11 cellular contexts compared by ENCODE assay signal in genomic region chr6:41801380-41801779, GRCh38. TPM values are rescaled to one million over a fixed set of nuclear protein-coding genes. Genes with fewer than 3 reads are reported as not detected.
DNase-seq lines count a peak whose midpoint lies in the region; ATAC-seq, FAIRE-seq and TF ChIP-seq lines count a peak whose summit lies in the region.
"Had no signal": no experiment of that assay in that cellular context is flagged by ENCODE, and none has a peak within 500 bp of the region (broad histone marks: within the 10 kb centered on the region; RNA-seq: fewer than 3 reads in every experiment).

No MANE protein-coding gene starts in this region.

- peak; percentile 64 to 69 for TF ChIP-seq RAD21 in A549 (conservative IDR thresholded peaks at IDR 0.05 in 1 of 2, IDR thresholded peaks at IDR 0.05 in 1 of 2)

- no peaks in the 10 kb centered on the region for H3K9me3 Mint-ChIP-seq in T-cell
- H3K9me3 Mint-ChIP-seq: activated naive CD4-positive, alpha-beta T cell treated with anti-CD3 and anti-CD28 coated beads, Interleukin-2, amount 50 U/mL, for 24 hours; T-helper 1 cell treated with Interleukin-12 subunit alpha and Interleukin-12 subunit beta and Interleukin-4 antibody, amounts not matched to agents 30 μg/mL and 1 μg/mL, for 36 hours had no signal

- H3K27ac Mint-ChIP-seq in T-cell, result no peak overlapping the region
- H3K27ac Mint-ChIP-seq: activated naive CD4-positive, alpha-beta T cell treated with anti-CD3 and anti-CD28 coated beads, Interleukin-2, amount 50 U/mL, for 24 hours; T-helper 1 cell treated with Interleukin-12 subunit alpha and Interleukin-12 subunit beta and Interleukin-4 antibody, amounts not matched to agents 30 μg/mL and 1 μg/mL, for 36 hours had no signal

- no peaks in the 10 kb centered on the region for H3K27me3 Mint-ChIP-seq in T-cell
- H3K27me3 Mint-ChIP-seq: activated naive CD4-positive, alpha-beta T cell treated with anti-CD3 and anti-CD28 coated beads, Interleukin-2, amount 50 U/mL, for 24 hours had no signal

- ATAC-seq in A549 (peak; percentile 73 to 77; a peak in 4 of 6 replicates), Panc1 (peak; percentile 73; the same call in 1 of the 2 replicates), HG03196 (IDR thresholded peaks at IDR 0.05; ENCODE audit: unreplicated experiment) (no peak), T-cell (replicated peaks in 1 of 4) (no peak)
- ATAC-seq: pancreas had no signal

- POLR2A ChIA-PET in A549 (lab: Yijun Ruan, JAX) (interaction anchor here (0.8 to 1.2 kb wide), 2 partner anchors 10 to 120 kb away, joined by 3 read pairs; partner anchors contain the start of genes BYSL and MED20), Panc1 (lab: Charles Lee) (no interaction called here), T-cell (lab: Charles Lee) (interaction anchor here in 1 of 2 donors (0.5 to 0.6 kb wide), 3 partner anchors 124 to 652 kb away, joined by 3 to 5 read pairs (median 3); no protein-coding TSS in a partner anchor)

- peak; percentile 50 for TF ChIP-seq CTCF in A549 (IDR thresholded peaks at IDR 0.05)
- TF ChIP-seq CTCF in GM12864 (IDR thresholded peaks at IDR 0.05; ENCODE audit: low read depth, low read length, missing control alignments), result peak; percentile 34
- TF ChIP-seq CTCF in Panc1 (IDR thresholded peaks at IDR 0.05), result no peak; the same call in 1 of the 2 replicates

- FAIRE-seq in A549 (lab: Jason Lieb, UNC), result no peak
- FAIRE-seq: pancreas had no signal

- no peak for TF ChIP-seq EP300 in A549 (IDR thresholded peaks at IDR 0.05)

- H3K36me3 Mint-ChIP-seq in T-cell, result peaks cover 6% of the 10 kb centered on the region

- DNase-seq in A549 (ENCODE audit: low read depth in 1 of 2, low spot score in 1 of 2) (peak in 1 of 2 experiments; percentile 31), GM12864 (ENCODE audit: low read depth) (no peak), Panc1 (ENCODE audit: low read depth, low spot score) (no peak), fibroblast of peridontal ligament (ENCODE audit: extremely low read depth) (peak; percentile 50), HuH-7.5 (ENCODE audit: low spot score) (no peak), T-cell (no peak), NCI-H1105 treated with DMSO at 0.1 percent for 48 hours (lab: John Stamatoyannopoulos, UW) (no peak)
- DNase-seq: pancreas had no signal

- no TSS peak for BruUV-seq in Panc1 (replicated peaks; lab: Mats Ljungman, UMichigan)

- H3K27ac ChIP-seq in A549 (no peak overlapping the region), Panc1 (ENCODE audit: low read length) (no peak overlapping the region)
- H3K27ac ChIP-seq: pancreas had no signal

- intact Hi-C loops in Panc1 (cut with micrococcal nuclease; ENCODE audit: unreplicated experiment), result loop anchor here (5.0 kb wide), 1 partner anchor 231 kb away; no protein-coding TSS in a partner anchor

- TF ChIP-seq POLR2A in A549 (IDR thresholded peaks at IDR 0.05; ENCODE audit: low read length), result no peak

- CTCF ChIA-PET in A549 (lab: Yijun Ruan, JAX) (interaction anchor here (0.6 to 4.0 kb wide), 29 partner anchors 10 to 389 kb away, joined by 3 to 70 read pairs (median 5); partner anchors contain the start of genes BYSL, MED20 and TOMM6), Panc1 (lab: Charles Lee) (interaction anchor here (0.6 to 1.2 kb wide), 5 partner anchors 120 to 256 kb away, joined by 3 to 10 read pairs (median 5); partner anchors contain the start of genes BYSL and MED20), T-cell (lab: Charles Lee) (interaction anchor here in 1 of 2 donors (0.5 kb wide), 1 partner anchor 429 kb away, joined by 3 read pairs; no protein-coding TSS in a partner anchor)

- H3K4me3 ChIP-seq in A549 (no peak overlapping the region), GM12864 (ENCODE audit: low read depth, low read length) (no peak overlapping the region), Panc1 (ENCODE audit: low read depth in 2 of 2, low read length in 2 of 2) (no peak overlapping the region)
- H3K4me3 ChIP-seq: pancreas had no signal

- H3K9me3 ChIP-seq in A549 (no peaks in the 10 kb centered on the region), Panc1 (ENCODE audit: control insufficient read depth, insufficient read depth, low read depth, low read length) (no peaks in the 10 kb centered on the region)
- H3K9me3 ChIP-seq: pancreas had no signal

- WGBS in A549 (ENCODE audit: missing lambda C conversion rate), result 11% methylated on average over 2 of the region's 2 CpGs

- no peaks in the 10 kb centered on the region for H3K4me1 Mint-ChIP-seq in T-cell
- H3K4me1 Mint-ChIP-seq: activated naive CD4-positive, alpha-beta T cell treated with anti-CD3 and anti-CD28 coated beads, Interleukin-2, amount 50 U/mL, for 24 hours had no signal

- in situ Hi-C loops in Panc1 (cut with HindIII; ENCODE audit: low pct_unique_long_range_greater_than_20kb, low sequenced_read_pairs), result no loop called here

- no peaks in the 10 kb centered on the region for H3K27me3 ChIP-seq in Panc1 (ENCODE audit: control insufficient read depth, insufficient read depth, low read length)
- H3K27me3 ChIP-seq: pancreas had no signal

- H3K36me3 ChIP-seq in Panc1 (ENCODE audit: control insufficient read depth, insufficient read depth, low read length), result no peaks in the 10 kb centered on the region

- no peak overlapping the region for H3K4me2 ChIP-seq in A549

- 0 out of 3 replicates have a peak, but pooled peaks cover 3% of the 10 kb centered on the region for H3K4me1 ChIP-seq in A549
- H3K4me1 ChIP-seq in Panc1 (ENCODE audit: control insufficient read depth, insufficient read depth, low read length), result no peaks in the 10 kb centered on the region
- H3K4me1 ChIP-seq: pancreas had no signal

- H3K4me3 Mint-ChIP-seq in T-cell, result no peak overlapping the region
- H3K4me3 Mint-ChIP-seq: activated naive CD4-positive, alpha-beta T cell treated with anti-CD3 and anti-CD28 coated beads, Interleukin-2, amount 50 U/mL, for 24 hours; T-helper 1 cell treated with Interleukin-12 subunit alpha and Interleukin-12 subunit beta and Interleukin-4 antibody, amounts not matched to agents 30 μg/mL and 1 μg/mL, for 36 hours had no signal

TF ChIP-seq in A549, 52 proteins besides CTCF, POLR2A, EP300 and RAD21:
- TF ChIP-seq CEBPB (IDR thresholded peaks at IDR 0.05) (no peak), SMC3 (IDR thresholded peaks at IDR 0.05) (peak; percentile 66)

RNA-seq across cellular contexts. Expression of gene TOMM6, which starts 13.9 kb away (rescaled TPM):
- polyA plus RNA-seq in A549 (2011; rRNA removed) (217 and 262 TPM in 2 replicates), A549 (2017; fragmentation: RNase III; extraction: RNeasy Plus Mini Kit Qiagen cat#74134 plus additional on column Dnase treatment) (252 to 261 TPM (median 254 TPM) in 3 replicates)
- 300 and 345 TPM in 2 replicates for polyA plus RNA-seq in A549 (2012; cell fraction: cytosol; rRNA removed)
- 92.7 and 202 TPM in 2 replicates for polyA plus RNA-seq in A549 (2012; cell fraction: nucleus; rRNA removed)
- polyA minus RNA-seq in A549 (2011; rRNA and poly(A)+ RNA removed), result 54.2 and 55.6 TPM in 2 replicates
- total RNA-seq in Panc1 (2021; ENCODE audit: unreplicated experiment) (234 TPM), T-cell (100 to 1,000 TPM; 124 to 131 (median 127) TPM)
- polyA plus RNA-seq in Panc1 (2012; ENCODE audit: insufficient read length), result 179 TPM

RNA-seq across cellular contexts. Expression of gene PRICKLE4, which starts 20.8 kb away (rescaled TPM):
- polyA plus RNA-seq in A549 (2011; rRNA removed) (0.32 and 0.34 TPM in 2 replicates), A549 (2017; fragmentation: RNase III; extraction: RNeasy Plus Mini Kit Qiagen cat#74134 plus additional on column Dnase treatment) (0.95 to 1.6 TPM (median 1.5 TPM) in 3 replicates)
- 1.1 and 1.9 TPM in 2 replicates for polyA plus RNA-seq in A549 (2012; cell fraction: cytosol; rRNA removed)
- 19.2 and 23.2 TPM in 2 replicates for polyA plus RNA-seq in A549 (2012; cell fraction: nucleus; rRNA removed)
- not detected in 2 replicates for polyA minus RNA-seq in A549 (2011; rRNA and poly(A)+ RNA removed)
- total RNA-seq in Panc1 (2021; ENCODE audit: unreplicated experiment) (1.6 TPM), T-cell (under 1 TPM in 2 of 5 donors, not detected in 3; 0.44 to 0.60 TPM)
- 1.3 TPM for polyA plus RNA-seq in Panc1 (2012; ENCODE audit: insufficient read length)

RNA-seq across cellular contexts. Expression of gene FRS3, which starts 21.7 kb away (rescaled TPM):
- polyA plus RNA-seq in A549 (2011; rRNA removed) (1.9 TPM in 2 replicates), A549 (2017; fragmentation: RNase III; extraction: RNeasy Plus Mini Kit Qiagen cat#74134 plus additional on column Dnase treatment) (1.7 to 2.0 TPM (median 2.0 TPM) in 3 replicates)
- 4.6 and 5.4 TPM in 2 replicates for polyA plus RNA-seq in A549 (2012; cell fraction: cytosol; rRNA removed)
- polyA plus RNA-seq in A549 (2012; cell fraction: nucleus; rRNA removed), result 8.7 and 9.2 TPM in 2 replicates
- polyA minus RNA-seq in A549 (2011; rRNA and poly(A)+ RNA removed), result 1.2 and 2.0 TPM in 2 replicates
- total RNA-seq in Panc1 (2021; ENCODE audit: unreplicated experiment) (3.0 TPM), T-cell (10 to 100 TPM in 1 of 5 donors, 1 to 10 TPM in 4; 5.2 to 10.4 (median 8.9) TPM)
- 4.9 TPM for polyA plus RNA-seq in Panc1 (2012; ENCODE audit: insufficient read length)

RNA-seq across cellular contexts. Expression of gene PGC, which starts 54.2 kb away (rescaled TPM):
- polyA plus RNA-seq in A549 (2011; rRNA removed), result not detected in 2 replicates
- polyA plus RNA-seq in A549 (2012; cell fraction: cytosol; rRNA removed), result 0.04 TPM in 1 of 2 replicates, not detected in the other
- not detected in 2 replicates for polyA plus RNA-seq in A549 (2012; cell fraction: nucleus; rRNA removed)
- polyA plus RNA-seq in A549 (2017; fragmentation: RNase III; extraction: RNeasy Plus Mini Kit Qiagen cat#74134 plus additional on column Dnase treatment), result not detected in 3 replicates
- 0.21 TPM in 1 of 2 replicates, not detected in the other for polyA minus RNA-seq in A549 (2011; rRNA and poly(A)+ RNA removed)
- total RNA-seq in Panc1 (2021; ENCODE audit: unreplicated experiment), result 0.18 TPM
- 0.16 TPM for polyA plus RNA-seq in Panc1 (2012; ENCODE audit: insufficient read length)
- under 1 TPM in 3 of 5 donors, not detected in 2; 0.58 to 0.86 (median 0.70) TPM for total RNA-seq in T-cell

Comparison
In these comparisons a context has a peak if more than half of its experiments do, and no peak if none do; other contexts are left out.
1. ATAC-seq: peak in A549 (2 of 2) and Panc1 (single experiment); none in HG03196 (single experiment) and T-cell (0 of 4).